7 cellular contexts compared by ENCODE assay signal in genomic region chr10:30703446-30703845, GRCh38.
DNase-seq lines count a peak whose midpoint lies in the region; ATAC-seq and TF ChIP-seq lines count a peak whose summit lies in the region.
"Not testable (repeated sequence)": the region's sequence is repeated elsewhere in the genome, so short reads cannot be mapped to it uniquely, and the experiment has no call there.

No MANE protein-coding gene starts in this region.

- TF ChIP-seq POLR2A in spleen (IDR thresholded peaks at IDR 0.05), result not testable (repeated sequence)

- not testable (repeated sequence) for H3K27me3 Mint-ChIP-seq in CD8-positive, alpha-beta T cell (ENCODE audit: low read depth); T-helper 1 cell treated with Interleukin-12 subunit alpha and Interleukin-12 subunit beta and Interleukin-4 antibody, amounts not matched to agents 30 μg/mL and 1 μg/mL, for 36 hours (ENCODE audit: low read depth); activated CD8-positive, alpha-beta T cell treated with anti-CD3 and anti-CD28 coated beads, Interleukin-2, amount 10 ng/mL, durations not matched to agents 7 days and 5 days (ENCODE audit: low read depth); activated naive CD4-positive, alpha-beta T cell treated with anti-CD3 and anti-CD28 coated beads for 36 hours (ENCODE audit: low read depth)

- CTCF ChIA-PET in CD8-positive, alpha-beta T cell (lab: Charles Lee), result interaction anchor here (0.9 to 4.4 kb wide), 6 partner anchors 8 to 1066 kb away, joined by 3 to 32 read pairs (median 4); no protein-coding TSS in a partner anchor
- CTCF ChIA-PET in activated CD8-positive, alpha-beta T cell treated with anti-CD3 and anti-CD28 coated beads, Interleukin-2, amount 10 ng/mL, durations not matched to agents 7 days and 5 days (lab: Charles Lee), result interaction anchor here (1.0 to 8.0 kb wide), 5 partner anchors 11 to 33 kb away, joined by 3 to 97 read pairs (median 7); no protein-coding TSS in a partner anchor
- CTCF ChIA-PET in activated naive CD4-positive, alpha-beta T cell treated with anti-CD3 and anti-CD28 coated beads for 36 hours (lab: Charles Lee), result interaction anchor here (0.6 to 3.0 kb wide), 4 partner anchors 15 to 1042 kb away, joined by 3 to 19 read pairs (median 5); no protein-coding TSS in a partner anchor

- H3K4me1 ChIP-seq in CD8-positive, alpha-beta T cell (ENCODE audit: insufficient read depth, low read length), result peaks cover 60% of the 10 kb centered on the region
- H3K4me1 ChIP-seq in effector memory CD4-positive, alpha-beta T cell (ENCODE audit: control insufficient read depth, insufficient read depth, low read length, poor library complexity, severe bottlenecking), result peaks cover 43% of the 10 kb centered on the region
- peaks cover 11 to 67% (median 44%) of the 10 kb centered on the region in 6 donors for H3K4me1 ChIP-seq in spleen

- H3K27ac ChIP-seq in CD8-positive, alpha-beta T cell (ENCODE audit: low read depth, low read length), result not testable (repeated sequence)
- peak overlapping the region; percentile 99 for H3K27ac ChIP-seq in KOPT-K1 (ENCODE audit: low read depth, low read length, poor library complexity, severe bottlenecking)
- peak overlapping the region; percentile 76 for H3K27ac ChIP-seq in effector memory CD4-positive, alpha-beta T cell (ENCODE audit: insufficient read depth, low read length, poor library complexity, severe bottlenecking)
- peak overlapping the region in 5 of 8 donors; percentile 83 to 93 (median 85) for H3K27ac ChIP-seq in spleen

- H3K4me1 Mint-ChIP-seq in CD8-positive, alpha-beta T cell (ENCODE audit: low read depth), result peaks cover 67% of the 10 kb centered on the region
- H3K4me1 Mint-ChIP-seq in T-helper 1 cell treated with Interleukin-12 subunit alpha and Interleukin-12 subunit beta and Interleukin-4 antibody, amounts not matched to agents 30 μg/mL and 1 μg/mL, for 36 hours (ENCODE audit: low read depth), result peaks cover 63% of the 10 kb centered on the region
- H3K4me1 Mint-ChIP-seq in activated CD8-positive, alpha-beta T cell treated with anti-CD3 and anti-CD28 coated beads, Interleukin-2, amount 10 ng/mL, durations not matched to agents 7 days and 5 days (ENCODE audit: low read depth), result peaks cover 79% of the 10 kb centered on the region
- H3K4me1 Mint-ChIP-seq in activated naive CD4-positive, alpha-beta T cell treated with anti-CD3 and anti-CD28 coated beads for 36 hours (ENCODE audit: low read depth), result peaks cover 67% of the 10 kb centered on the region

- POLR2A ChIA-PET in CD8-positive, alpha-beta T cell (lab: Charles Lee), result interaction anchor here (1.0 kb wide), 1 partner anchor 329 kb away, joined by 3 read pairs; the partner anchor contains the start of gene ZNF438
- POLR2A ChIA-PET in activated CD8-positive, alpha-beta T cell treated with anti-CD3 and anti-CD28 coated beads, Interleukin-2, amount 10 ng/mL, durations not matched to agents 7 days and 5 days (lab: Charles Lee), result interaction anchor here (0.6 to 3.4 kb wide), 4 partner anchors 12 to 931 kb away, joined by 3 to 13 read pairs (median 4); no protein-coding TSS in a partner anchor

- ATAC-seq in CD8-positive, alpha-beta T cell; activated CD8-positive, alpha-beta T cell treated with anti-CD3 and anti-CD28 coated beads, Interleukin-2, amount 10 ng/mL, durations not matched to agents 7 days and 5 days: not testable (repeated sequence)

- not testable (repeated sequence) for H3K36me3 Mint-ChIP-seq in CD8-positive, alpha-beta T cell; T-helper 1 cell treated with Interleukin-12 subunit alpha and Interleukin-12 subunit beta and Interleukin-4 antibody, amounts not matched to agents 30 μg/mL and 1 μg/mL, for 36 hours (ENCODE audit: low read depth); activated naive CD4-positive, alpha-beta T cell treated with anti-CD3 and anti-CD28 coated beads for 36 hours (ENCODE audit: low read depth)
- H3K36me3 Mint-ChIP-seq in activated CD8-positive, alpha-beta T cell treated with anti-CD3 and anti-CD28 coated beads, Interleukin-2, amount 10 ng/mL, durations not matched to agents 7 days and 5 days (ENCODE audit: low read depth), result peaks cover 11% of the 10 kb centered on the region

- not testable (repeated sequence) for H3K9me3 Mint-ChIP-seq in CD8-positive, alpha-beta T cell; T-helper 1 cell treated with Interleukin-12 subunit alpha and Interleukin-12 subunit beta and Interleukin-4 antibody, amounts not matched to agents 30 μg/mL and 1 μg/mL, for 36 hours; activated CD8-positive, alpha-beta T cell treated with anti-CD3 and anti-CD28 coated beads, Interleukin-2, amount 10 ng/mL, durations not matched to agents 7 days and 5 days (ENCODE audit: insufficient read depth); activated naive CD4-positive, alpha-beta T cell treated with anti-CD3 and anti-CD28 coated beads for 36 hours

- DNase-seq in CD8-positive, alpha-beta T cell; activated CD8-positive, alpha-beta T cell treated with anti-CD3 and anti-CD28 coated beads, Interleukin-2, amount 10 ng/mL, durations not matched to agents 7 days and 5 days; activated naive CD4-positive, alpha-beta T cell treated with anti-CD3 and anti-CD28 coated beads for 36 hours; effector memory CD4-positive, alpha-beta T cell; spleen: not testable (repeated sequence)

- not testable (repeated sequence) for TF ChIP-seq CTCF in CD8-positive, alpha-beta T cell (IDR thresholded peaks at IDR 0.05); spleen (IDR thresholded peaks at IDR 0.05 in 8 of 11, conservative IDR thresholded peaks at IDR 0.05 in 3 of 11)

- peak overlapping the region; percentile 51 for H3K4me3 ChIP-seq in CD8-positive, alpha-beta T cell (ENCODE audit: low read depth, low read length)
- H3K4me3 ChIP-seq in effector memory CD4-positive, alpha-beta T cell (ENCODE audit: insufficient read depth, low read depth, low read length, poor library complexity, severe bottlenecking), result peak overlapping the region; percentile 51
- not testable (repeated sequence) for H3K4me3 ChIP-seq in spleen

- H3K4me3 Mint-ChIP-seq in CD8-positive, alpha-beta T cell, result peak overlapping the region; percentile 61
- peak overlapping the region; percentile 80 for H3K4me3 Mint-ChIP-seq in T-helper 1 cell treated with Interleukin-12 subunit alpha and Interleukin-12 subunit beta and Interleukin-4 antibody, amounts not matched to agents 30 μg/mL and 1 μg/mL, for 36 hours
- peak overlapping the region; percentile 89 for H3K4me3 Mint-ChIP-seq in activated CD8-positive, alpha-beta T cell treated with anti-CD3 and anti-CD28 coated beads, Interleukin-2, amount 10 ng/mL, durations not matched to agents 7 days and 5 days
- peak overlapping the region; percentile 28 for H3K4me3 Mint-ChIP-seq in activated naive CD4-positive, alpha-beta T cell treated with anti-CD3 and anti-CD28 coated beads for 36 hours

- not testable (repeated sequence) for H3K36me3 ChIP-seq in CD8-positive, alpha-beta T cell (ENCODE audit: insufficient read depth, low read length); KOPT-K1 (ENCODE audit: insufficient read depth, low read length); effector memory CD4-positive, alpha-beta T cell (ENCODE audit: control insufficient read depth, insufficient read depth, low read length); spleen

- H3K27me3 ChIP-seq in CD8-positive, alpha-beta T cell (ENCODE audit: insufficient read depth, low read length); effector memory CD4-positive, alpha-beta T cell (replicated peaks; ENCODE audit: control insufficient read depth, insufficient read depth, low read length, poor library complexity, severe bottlenecking); spleen (replicated peaks in 1 of 7): not testable (repeated sequence)

- 88 to 94% (median 93%) methylated on average over 7 of the region's 7 CpGs for WGBS in spleen, 5 donors

- intact Hi-C loops in CD8-positive, alpha-beta T cell (cut with DNase I, micrococcal nuclease), result loop anchor here (2.0 to 10.0 kb wide), 11 partner anchors 13 to 1751 kb away; partner anchors contain the start of genes ZEB1 (in 2 of the 2), ARHGAP12 (in 1 of the 2), MTPAP (in 1 of the 2) and ZNF438 (in 1 of the 2)
- intact Hi-C loops in activated naive CD4-positive, alpha-beta T cell treated with anti-CD3 and anti-CD28 coated beads for 36 hours (cut with micrococcal nuclease), result loop anchor here (5.0 kb wide), 4 partner anchors 284 to 1629 kb away; no protein-coding TSS in a partner anchor
- intact Hi-C loops in spleen (cut with DNase I; ENCODE audit: low total_unique reads), result not testable (repeated sequence)

- H3K9me3 ChIP-seq in CD8-positive, alpha-beta T cell (ENCODE audit: low read length); KOPT-K1 (ENCODE audit: insufficient read depth, low read length, poor library complexity, severe bottlenecking); effector memory CD4-positive, alpha-beta T cell (ENCODE audit: control insufficient read depth, low read length); spleen: not testable (repeated sequence)

- peak overlapping the region; percentile 95 for H3K27ac Mint-ChIP-seq in CD8-positive, alpha-beta T cell
- peak overlapping the region; percentile 98 for H3K27ac Mint-ChIP-seq in T-helper 1 cell treated with Interleukin-12 subunit alpha and Interleukin-12 subunit beta and Interleukin-4 antibody, amounts not matched to agents 30 μg/mL and 1 μg/mL, for 36 hours
- peak overlapping the region; percentile 97 for H3K27ac Mint-ChIP-seq in activated CD8-positive, alpha-beta T cell treated with anti-CD3 and anti-CD28 coated beads, Interleukin-2, amount 10 ng/mL, durations not matched to agents 7 days and 5 days
- H3K27ac Mint-ChIP-seq in activated naive CD4-positive, alpha-beta T cell treated with anti-CD3 and anti-CD28 coated beads for 36 hours, result peak overlapping the region; percentile 99

Comparison
In these comparisons a context has a peak if more than half of its experiments do, and no peak if none do; other contexts are left out.
1. H3K4me3 Mint-ChIP-seq: peak in every context shown above with its lines; median percentile 89 in activated CD8-positive, alpha-beta T cell treated with anti-CD3 and anti-CD28 coated beads, Interleukin-2, amount 10 ng/mL, durations not matched to agents 7 days and 5 days; 80 in T-helper 1 cell treated with Interleukin-12 subunit alpha and Interleukin-12 subunit beta and Interleukin-4 antibody, amounts not matched to agents 30 μg/mL and 1 μg/mL, for 36 hours; 61 in CD8-positive, alpha-beta T cell; 28 in activated naive CD4-positive, alpha-beta T cell treated with anti-CD3 and anti-CD28 coated beads for 36 hours.